ENCODE assay signal across 16 cellular contexts in genomic region chr4:74640111-74640903, GRCh38.
DNase-seq lines count a peak whose midpoint lies in the region; FAIRE-seq and TF ChIP-seq lines count a peak whose summit lies in the region.
"Had no signal": no experiment of that assay in that cellular context is flagged by ENCODE, and none has a peak within 500 bp of the region (broad histone marks: within the 10 kb centered on the region; RNA-seq: fewer than 3 reads in every experiment).

No MANE protein-coding gene starts in this region.

- H3K4me3 Mint-ChIP-seq in type B pancreatic cell: no peak overlapping the region
- H3K4me3 Mint-ChIP-seq: activated naive CD8-positive, alpha-beta T cell treated with anti-CD3 and anti-CD28 coated beads, Interleukin-2, amount 50 U/mL, for 24 hours; CD4-positive, CD25-positive, alpha-beta regulatory T cell; stimulated activated naive CD8-positive, alpha-beta T cell treated with anti-CD3 and anti-CD28 coated beads, Interleukin-15, amount 100 ng/mL, for 72 hours had no signal

- no peaks in the 10 kb centered on the region for H3K4me1 Mint-ChIP-seq in type B pancreatic cell (ENCODE audit: unreplicated experiment)
- H3K4me1 Mint-ChIP-seq: activated naive CD8-positive, alpha-beta T cell treated with anti-CD3 and anti-CD28 coated beads, Interleukin-2, amount 50 U/mL, for 24 hours; CD4-positive, CD25-positive, alpha-beta regulatory T cell; stimulated activated naive CD8-positive, alpha-beta T cell treated with anti-CD3 and anti-CD28 coated beads, Interleukin-15, amount 100 ng/mL, for 72 hours had no signal

- H3K4me3 ChIP-seq in astrocyte of the cerebellum (ENCODE audit: low read depth, low read length): no peak overlapping the region
- H3K4me3 ChIP-seq in foreskin fibroblast (ENCODE audit: low read depth in 1 of 2, low read length in 2 of 2): no peak overlapping the region
- H3K4me3 ChIP-seq: SK-N-MC had no signal

- TF ChIP-seq CTCF in astrocyte of the cerebellum (IDR thresholded peaks at IDR 0.05; ENCODE audit: low read depth, low read length, missing control alignments): no peak
- TF ChIP-seq CTCF in foreskin fibroblast (IDR thresholded peaks at IDR 0.05; ENCODE audit: low read depth, low read length): no peak
- TF ChIP-seq CTCF in type B pancreatic cell (conservative IDR thresholded peaks at IDR 0.05): no peak

- in situ Hi-C loops in astrocyte of the cerebellum (cut with HindIII; ENCODE audit: low sequenced_read_pairs): loop anchor here (25.0 kb wide), 1 partner anchor 253 kb away; no protein-coding TSS in a partner anchor

- no peaks in the 10 kb centered on the region for H3K27me3 Mint-ChIP-seq in type B pancreatic cell
- H3K27me3 Mint-ChIP-seq: CD4-positive, CD25-positive, alpha-beta regulatory T cell had no signal

- H3K36me3 Mint-ChIP-seq in type B pancreatic cell: no peaks in the 10 kb centered on the region
- H3K36me3 Mint-ChIP-seq: CD4-positive, CD25-positive, alpha-beta regulatory T cell had no signal

- DNase-seq in H54 (ENCODE audit: insufficient read length, low spot score) (no peak), astrocyte of the cerebellum (ENCODE audit: low read depth) (peak; percentile 82), foreskin fibroblast (peak; percentile 48 to 77), renal cortical epithelial cell (ENCODE audit: low read depth) (peak; percentile 87), NOMO-1 (lab: John Stamatoyannopoulos, UW; ENCODE audit: unreplicated experiment in 2 of 2) (no peak), DMS79 treated with DMSO at 0.1 percent for 48 hours (lab: John Stamatoyannopoulos, UW) (no peak), type B pancreatic cell (ENCODE audit: extremely low spot score, unreplicated experiment) (no peak), SW480 (ENCODE audit: low spot score) (no peak)
- DNase-seq: activated naive CD8-positive, alpha-beta T cell treated with anti-CD3 and anti-CD28 coated beads, Interleukin-2, amount 50 U/mL, for 24 hours; activated T-cell treated with anti-CD3 and anti-CD28 coated beads for 4 hours; CD4-positive, CD25-positive, alpha-beta regulatory T cell; effector CD8-positive, alpha-beta T cell; GF-D8; NCI-H1436; stimulated activated naive CD8-positive, alpha-beta T cell treated with anti-CD3 and anti-CD28 coated beads, Interleukin-15, amount 100 ng/mL, for 72 hours had no signal

- H3K27ac Mint-ChIP-seq in type B pancreatic cell: no peak overlapping the region
- H3K27ac Mint-ChIP-seq: activated naive CD8-positive, alpha-beta T cell treated with anti-CD3 and anti-CD28 coated beads, Interleukin-2, amount 50 U/mL, for 24 hours; CD4-positive, CD25-positive, alpha-beta regulatory T cell; stimulated activated naive CD8-positive, alpha-beta T cell treated with anti-CD3 and anti-CD28 coated beads, Interleukin-15, amount 100 ng/mL, for 72 hours had no signal

- FAIRE-seq in H54 (lab: Jason Lieb, UNC): peak; percentile 81

- TF ChIP-seq POLR2A in H54 (IDR thresholded peaks at IDR 0.05; ENCODE audit: low read depth, low read length): no peak

- peaks cover 3% of the 10 kb centered on the region for H3K9me3 Mint-ChIP-seq in type B pancreatic cell
- H3K9me3 Mint-ChIP-seq: activated naive CD8-positive, alpha-beta T cell treated with anti-CD3 and anti-CD28 coated beads, Interleukin-2, amount 50 U/mL, for 24 hours; stimulated activated naive CD8-positive, alpha-beta T cell treated with anti-CD3 and anti-CD28 coated beads, Interleukin-15, amount 100 ng/mL, for 72 hours had no signal

Comparison
In these comparisons a context has a peak if more than half of its experiments do, and no peak if none do; other contexts are left out.
1. DNase-seq: peak in astrocyte of the cerebellum (single experiment), foreskin fibroblast (2 of 2) and renal cortical epithelial cell (single experiment); none in H54 (single experiment), NOMO-1 (0 of 2), DMS79 treated with DMSO at 0.1 percent for 48 hours (single experiment), type B pancreatic cell (single experiment) and SW480 (single experiment).